Comparison of ENCODE assay signal across 33 cellular contexts in genomic region chr6:107614828-107615227, GRCh38.
"Had no signal": no experiment of that assay in that cellular context is flagged by ENCODE, and none has a peak within 500 bp of the region (broad histone marks: within the 10 kb centered on the region; RNA-seq: fewer than 3 reads in every experiment).

No MANE protein-coding gene starts in this region.

- FAIRE-seq: astrocyte, endothelial cell of umbilical vein, kidney, pancreas had no signal

- H3K4me3 Mint-ChIP-seq: activated CD4-positive, alpha-beta memory T cell treated with anti-CD3 and anti-CD28 coated beads, Interleukin-2, amount 10 ng/mL, durations not matched to agents 7 days and 5 days; activated CD4-positive, alpha-beta T cell treated with anti-CD3 and anti-CD28 coated beads, Interleukin-2, amount 10 ng/mL, durations not matched to agents 7 days and 5 days; activated T-cell treated with anti-CD3 and anti-CD28 coated beads, Interleukin-2, amount 50 U/mL, for 24 hours; activated T-helper 17 cell treated with anti-CD3 and anti-CD28 coated beads, Interleukin-2, amount 50 U/mL, for 72 hours; immature natural killer cell; natural killer cell treated with Interleukin-12 subunit alpha and Interleukin-12 subunit beta and Interleukin-15 and Interleukin-18, amount 100 ng/mL, for 72 hours; T-helper 17 cell had no signal

- H3K79me2 ChIP-seq: hepatocyte had no signal

- H3K27me3 Mint-ChIP-seq: activated T-cell treated with anti-CD3 and anti-CD28 coated beads, Interleukin-2, amount 50 U/mL, for 24 hours had no signal

- H3K9me3 ChIP-seq: gastroesophageal sphincter, lower lobe of right lung, pancreas, prostate gland, suprapubic skin, tibial artery, upper lobe of right lung had no signal

- DNase-seq: activated CD4-positive, alpha-beta memory T cell treated with anti-CD3 and anti-CD28 coated beads, Interleukin-2, amount 10 ng/mL, durations not matched to agents 7 days and 5 days; activated CD4-positive, alpha-beta T cell treated with anti-CD3 and anti-CD28 coated beads for 1 hour; activated CD4-positive, alpha-beta T cell treated with anti-CD3 and anti-CD28 coated beads, Interleukin-2, amount 10 ng/mL, durations not matched to agents 7 days and 5 days; activated CD8-positive, alpha-beta memory T cell treated with anti-CD3 and anti-CD28 coated beads, Interleukin-2, amount 50 U/mL, for 48 hours; activated gamma-delta T cell treated with Interleukin-2 at 50 U/mL for 16 hours; activated naive CD4-positive, alpha-beta T cell treated with anti-CD3 and anti-CD28 coated beads, Interleukin-2, amount 50 U/mL, for 16 hours; activated T-cell treated with anti-CD3 and anti-CD28 coated beads, Interleukin-2, amount 50 U/mL, for 24 hours; amniotic stem cell; caudate nucleus; cortex of kidney; immature natural killer cell; kidney; lower lobe of right lung; mesenchymal stem cell; nucleus accumbens; pancreas; retina; stimulated activated CD4-positive, alpha-beta T cell treated with anti-CD3 and anti-CD28 coated beads, Interleukin-15, amount 100 ng/mL, for 24 hours; stimulated activated CD4-positive, alpha-beta T cell treated with anti-CD3 and anti-CD28 coated beads, Interleukin-2, amount 100 ng/mL, for 24 hours; stimulated activated naive CD4-positive, alpha-beta T cell; T-helper 17 cell; T1000; tibial artery; upper lobe of right lung; WERI-Rb-1 had no signal

- H3K27me3 ChIP-seq: gastroesophageal sphincter, hepatocyte, pancreas, suprapubic skin, tibial artery, upper lobe of right lung had no signal

- H3K4me3 ChIP-seq: gastroesophageal sphincter, hepatocyte, lower lobe of right lung, pancreas, prostate gland, suprapubic skin, tibial artery, upper lobe of right lung had no signal

- H3K36me3 ChIP-seq: gastroesophageal sphincter, lower lobe of right lung, pancreas, prostate gland, suprapubic skin, tibial artery, upper lobe of right lung, WERI-Rb-1 had no signal

- ATAC-seq: activated T-helper 17 cell treated with anti-CD3 and anti-CD28 coated beads, Interleukin-2, amount 50 U/mL, for 72 hours; gastroesophageal sphincter; lower lobe of right lung; natural killer cell treated with Interleukin-12 subunit alpha and Interleukin-12 subunit beta and Interleukin-15 and Interleukin-18, amount 100 ng/mL, for 72 hours; pancreas; T-helper 17 cell; upper lobe of right lung had no signal

- H3K36me3 Mint-ChIP-seq: immature natural killer cell; natural killer cell treated with Interleukin-12 subunit alpha and Interleukin-12 subunit beta and Interleukin-15 and Interleukin-18, amount 100 ng/mL, for 72 hours had no signal

- H3K4me2 ChIP-seq: hepatocyte had no signal

- H3K27ac ChIP-seq: gastroesophageal sphincter, hepatocyte, lower lobe of right lung, pancreas, prostate gland, suprapubic skin, tibial artery, upper lobe of right lung, WERI-Rb-1 had no signal

- H3K27ac Mint-ChIP-seq: activated CD4-positive, alpha-beta memory T cell treated with anti-CD3 and anti-CD28 coated beads, Interleukin-2, amount 10 ng/mL, durations not matched to agents 7 days and 5 days; activated CD4-positive, alpha-beta T cell treated with anti-CD3 and anti-CD28 coated beads, Interleukin-2, amount 10 ng/mL, durations not matched to agents 7 days and 5 days; activated T-cell treated with anti-CD3 and anti-CD28 coated beads, Interleukin-2, amount 50 U/mL, for 24 hours; activated T-helper 17 cell treated with anti-CD3 and anti-CD28 coated beads, Interleukin-2, amount 50 U/mL, for 72 hours; immature natural killer cell; natural killer cell treated with Interleukin-12 subunit alpha and Interleukin-12 subunit beta and Interleukin-15 and Interleukin-18, amount 100 ng/mL, for 72 hours; T-helper 17 cell had no signal

- H3K9me3 Mint-ChIP-seq: activated CD4-positive, alpha-beta memory T cell treated with anti-CD3 and anti-CD28 coated beads, Interleukin-2, amount 10 ng/mL, durations not matched to agents 7 days and 5 days; activated CD4-positive, alpha-beta T cell treated with anti-CD3 and anti-CD28 coated beads, Interleukin-2, amount 10 ng/mL, durations not matched to agents 7 days and 5 days; activated T-cell treated with anti-CD3 and anti-CD28 coated beads, Interleukin-2, amount 50 U/mL, for 24 hours; activated T-helper 17 cell treated with anti-CD3 and anti-CD28 coated beads, Interleukin-2, amount 50 U/mL, for 72 hours; immature natural killer cell; natural killer cell treated with Interleukin-12 subunit alpha and Interleukin-12 subunit beta and Interleukin-15 and Interleukin-18, amount 100 ng/mL, for 72 hours had no signal

- H2AFZ ChIP-seq: hepatocyte had no signal

- H3K4me1 ChIP-seq: lower lobe of right lung, pancreas, prostate gland, suprapubic skin, upper lobe of right lung had no signal
